In the genomic region with DNA sequence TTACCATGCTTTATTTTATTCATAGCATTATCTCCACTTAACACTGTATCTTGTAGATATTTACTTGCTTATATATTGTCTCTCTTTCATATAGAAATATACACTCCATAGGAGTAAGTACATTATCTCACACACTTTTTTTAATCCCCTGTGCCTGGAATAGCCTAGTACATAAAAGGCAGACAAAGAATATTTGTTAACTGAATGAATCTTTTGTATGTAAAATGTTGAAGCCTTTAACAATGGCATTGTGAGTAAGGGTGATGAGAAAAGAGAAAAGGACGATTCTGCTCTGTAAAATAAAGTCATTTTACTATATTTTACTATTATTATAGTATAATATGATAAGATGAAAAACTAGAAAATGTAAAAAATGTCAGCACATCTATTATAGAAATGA, we compare ENCODE assay signal across 26 cellular contexts.
"Had no signal": no experiment of that assay in that cellular context is flagged by ENCODE, and none has a peak within 500 bp of the region (broad histone marks: within the 10 kb centered on the region; RNA-seq: fewer than 3 reads in every experiment).

No MANE protein-coding gene starts in this region.

- H3K36me3 ChIP-seq: ascending aorta, MG63 had no signal

- H3K4me2 ChIP-seq: PC-9 had no signal

- H3K27me3 Mint-ChIP-seq: activated B cell treated with CpG ODN at 0.5 μM for 24 hours; activated CD4-positive, alpha-beta T cell treated with anti-CD3 and anti-CD28 coated beads, Interleukin-2, amount 10 ng/mL, durations not matched to agents 24 days and 14 days; activated CD8-positive, alpha-beta memory T cell treated with anti-CD3 and anti-CD28 coated beads, Interleukin-2, amount 10 ng/mL, durations not matched to agents 7 days and 5 days; activated naive CD4-positive, alpha-beta T cell treated with anti-CD3 and anti-CD28 coated beads, Interleukin-2, amount 50 U/mL, for 24 hours; activated T-cell treated with anti-CD3 and anti-CD28 coated beads, Interleukin-2, amount 50 U/mL, for 24 hours; T-cell had no signal

- H3K4me3 Mint-ChIP-seq: activated B cell treated with CpG ODN at 0.5 μM for 24 hours; activated CD4-positive, alpha-beta T cell treated with anti-CD3 and anti-CD28 coated beads, Interleukin-2, amount 10 ng/mL, durations not matched to agents 24 days and 14 days; activated CD8-positive, alpha-beta memory T cell treated with anti-CD3 and anti-CD28 coated beads, Interleukin-2, amount 10 ng/mL, durations not matched to agents 7 days and 5 days; activated naive CD4-positive, alpha-beta T cell treated with anti-CD3 and anti-CD28 coated beads, Interleukin-2, amount 50 U/mL, for 24 hours; activated T-cell treated with anti-CD3 and anti-CD28 coated beads, Interleukin-2, amount 50 U/mL, for 24 hours; activated T-helper 1 cell treated with anti-CD3 and anti-CD28 coated beads, Interleukin-12 subunit alpha, Interleukin-12 subunit beta, Interleukin-2, Interleukin-4 antibody, amounts not matched to agents 30 ng/mL and 10 ng/mL and 1 ng/mL, durations not matched to agents 14 hours and 24 hours and 36 hours; T-cell had no signal

- H3K27me3 ChIP-seq: ascending aorta, body of pancreas, MG63 had no signal

- H3K36me3 Mint-ChIP-seq: activated CD8-positive, alpha-beta memory T cell treated with anti-CD3 and anti-CD28 coated beads, Interleukin-2, amount 10 ng/mL, durations not matched to agents 7 days and 5 days; activated naive CD4-positive, alpha-beta T cell treated with anti-CD3 and anti-CD28 coated beads, Interleukin-2, amount 50 U/mL, for 24 hours; T-cell had no signal

- FAIRE-seq: bronchial epithelial cell, TTC549 had no signal

- H3K9me3 Mint-ChIP-seq: activated CD4-positive, alpha-beta T cell treated with anti-CD3 and anti-CD28 coated beads, Interleukin-2, amount 10 ng/mL, durations not matched to agents 24 days and 14 days; activated T-helper 1 cell treated with anti-CD3 and anti-CD28 coated beads, Interleukin-12 subunit alpha, Interleukin-12 subunit beta, Interleukin-2, Interleukin-4 antibody, amounts not matched to agents 30 ng/mL and 10 ng/mL and 1 ng/mL, durations not matched to agents 14 hours and 24 hours and 36 hours had no signal

- H3K4me1 Mint-ChIP-seq: activated B cell treated with CpG ODN at 0.5 μM for 24 hours; activated CD4-positive, alpha-beta T cell treated with anti-CD3 and anti-CD28 coated beads, Interleukin-2, amount 10 ng/mL, durations not matched to agents 24 days and 14 days; activated CD8-positive, alpha-beta memory T cell treated with anti-CD3 and anti-CD28 coated beads, Interleukin-2, amount 10 ng/mL, durations not matched to agents 7 days and 5 days; activated naive CD4-positive, alpha-beta T cell treated with anti-CD3 and anti-CD28 coated beads, Interleukin-2, amount 50 U/mL, for 24 hours; T-cell had no signal

- H3K27ac Mint-ChIP-seq: activated B cell treated with CpG ODN at 0.5 μM for 24 hours; activated CD4-positive, alpha-beta T cell treated with anti-CD3 and anti-CD28 coated beads, Interleukin-2, amount 10 ng/mL, durations not matched to agents 24 days and 14 days; activated CD8-positive, alpha-beta memory T cell treated with anti-CD3 and anti-CD28 coated beads, Interleukin-2, amount 10 ng/mL, durations not matched to agents 7 days and 5 days; activated naive CD4-positive, alpha-beta T cell treated with anti-CD3 and anti-CD28 coated beads, Interleukin-2, amount 50 U/mL, for 24 hours; activated T-cell treated with anti-CD3 and anti-CD28 coated beads, Interleukin-2, amount 50 U/mL, for 24 hours; activated T-helper 1 cell treated with anti-CD3 and anti-CD28 coated beads, Interleukin-12 subunit alpha, Interleukin-12 subunit beta, Interleukin-2, Interleukin-4 antibody, amounts not matched to agents 30 ng/mL and 10 ng/mL and 1 ng/mL, durations not matched to agents 14 hours and 24 hours and 36 hours; T-cell had no signal

- H3K4me3 ChIP-seq: ascending aorta, body of pancreas, MG63, PC-9, SK-N-MC had no signal

- ATAC-seq: activated CD8-positive, alpha-beta memory T cell treated with anti-CD3 and anti-CD28 coated beads, Interleukin-2, amount 10 ng/mL, durations not matched to agents 7 days and 5 days; body of pancreas; T-cell had no signal

- H2AFZ ChIP-seq: PC-9 had no signal

- H3K4me1 ChIP-seq: ascending aorta, body of pancreas had no signal

- DNase-seq: activated B cell treated with CpG ODN at 0.5 μM for 24 hours; activated CD4-positive, alpha-beta T cell treated with anti-CD3 and anti-CD28 coated beads for 1 hour; activated CD4-positive, alpha-beta T cell treated with anti-CD3 and anti-CD28 coated beads, Interleukin-2, amount 10 ng/mL, durations not matched to agents 24 days and 14 days; activated CD4-positive, alpha-beta T cell treated with anti-CD3 and anti-CD28 coated beads, Interleukin-2, amount 50 U/mL, for 48 hours; activated CD8-positive, alpha-beta memory T cell treated with anti-CD3 and anti-CD28 coated beads, Interleukin-2, amount 10 ng/mL, durations not matched to agents 7 days and 5 days; activated effector memory CD4-positive, alpha-beta T cell treated with Interleukin-2 at 50 U/mL for 16 hours; activated naive CD4-positive, alpha-beta T cell; activated T-cell treated with anti-CD3 and anti-CD28 coated beads, Interleukin-2, amount 50 U/mL, for 24 hours; body of pancreas; MG63; NCI-H1105; NCI-H1436; NCI-H187 treated with DMSO at 0.1 percent for 48 hours; NCI-H2081 treated with DMSO at 0.1 percent for 48 hours; NCI-H524; PC-9; SIG-M5; T-cell; T-helper 2 cell; T1000 had no signal

- H3K27ac ChIP-seq: ascending aorta, body of pancreas, PC-9, SK-N-MC had no signal
